In genomic region chr2:99608861-99609260, GRCh38 we compare ENCODE assay signal across 29 cellular contexts.
"Had no signal": no experiment of that assay in that cellular context is flagged by ENCODE, and none has a peak within 500 bp of the region (broad histone marks: within the 10 kb centered on the region; RNA-seq: fewer than 3 reads in every experiment).

No MANE protein-coding gene starts in this region.

- H3K9me3 Mint-ChIP-seq: activated CD4-positive, alpha-beta memory T cell treated with anti-CD3 and anti-CD28 coated beads, Interleukin-2, amount 10 ng/mL, durations not matched to agents 7 days and 5 days; activated naive CD8-positive, alpha-beta T cell treated with anti-CD3 and anti-CD28 coated beads for 36 hours had no signal

- DNase-seq: activated CD4-positive, alpha-beta memory T cell treated with anti-CD3 and anti-CD28 coated beads, Interleukin-2, amount 10 ng/mL, durations not matched to agents 7 days and 5 days; activated CD4-positive, alpha-beta T cell treated with anti-CD3 and anti-CD28 coated beads for 1 hour; activated CD4-positive, alpha-beta T cell treated with anti-CD3 and anti-CD28 coated beads for 48 hours; activated CD4-positive, CD25-positive, alpha-beta regulatory T cell; activated CD8-positive, alpha-beta memory T cell treated with anti-CD3 and anti-CD28 coated beads for 24 hours; activated CD8-positive, alpha-beta memory T cell treated with anti-CD3 and anti-CD28 coated beads, Interleukin-2, amount 10 ng/mL, durations not matched to agents 7 days and 5 days; activated CD8-positive, alpha-beta memory T cell treated with anti-CD3 and anti-CD28 coated beads, Interleukin-2, amount 50 U/mL, for 48 hours; activated effector memory CD4-positive, alpha-beta T cell treated with anti-CD3 and anti-CD28 coated beads, Interleukin-2, amount 50 U/mL, for 16 hours; activated naive CD4-positive, alpha-beta T cell; activated naive CD4-positive, alpha-beta T cell treated with anti-CD3 and anti-CD28 coated beads, Interleukin-2, amount 50 U/mL, for 16 hours; activated naive CD8-positive, alpha-beta T cell treated with anti-CD3 and anti-CD28 coated beads for 36 hours; activated T-cell treated with anti-CD3 and anti-CD28 coated beads, Interleukin-2, amount 50 U/mL, for 48 hours; amygdala; Karpas-422; NCI-H1048; NCI-H1105 treated with DMSO at 0.1 percent for 48 hours; NCI-H1436 treated with DMSO at 0.1 percent for 48 hours; NCI-H1694 treated with DMSO at 0.1 percent for 48 hours; NCI-H2029; NCI-H524 treated with DMSO at 0.1 percent for 48 hours; NK-92 treated with Interleukin-12 subunit alpha and Interleukin-12 subunit beta, amount 100 ng/mL, for 24 hours; OCI-M1; Right ventricle myocardium superior; T-helper 1 cell; T-helper 2 cell; T-helper 9 cell had no signal

- H3K4me1 Mint-ChIP-seq: activated CD4-positive, alpha-beta memory T cell treated with anti-CD3 and anti-CD28 coated beads, Interleukin-2, amount 10 ng/mL, durations not matched to agents 7 days and 5 days; activated CD8-positive, alpha-beta memory T cell treated with anti-CD3 and anti-CD28 coated beads, Interleukin-2, amount 10 ng/mL, durations not matched to agents 7 days and 5 days; activated naive CD8-positive, alpha-beta T cell treated with anti-CD3 and anti-CD28 coated beads for 36 hours had no signal

- H3K27ac ChIP-seq: ascending aorta, cardiac muscle cell, VCaP had no signal

- H3K4me3 Mint-ChIP-seq: activated CD4-positive, alpha-beta memory T cell treated with anti-CD3 and anti-CD28 coated beads, Interleukin-2, amount 10 ng/mL, durations not matched to agents 7 days and 5 days; activated CD8-positive, alpha-beta memory T cell treated with anti-CD3 and anti-CD28 coated beads, Interleukin-2, amount 10 ng/mL, durations not matched to agents 7 days and 5 days; activated naive CD8-positive, alpha-beta T cell treated with anti-CD3 and anti-CD28 coated beads for 36 hours had no signal

- H3K9me3 ChIP-seq: ascending aorta had no signal

- H3K36me3 ChIP-seq: ascending aorta, cardiac muscle cell had no signal

- ATAC-seq: activated CD8-positive, alpha-beta memory T cell treated with anti-CD3 and anti-CD28 coated beads, Interleukin-2, amount 10 ng/mL, durations not matched to agents 7 days and 5 days had no signal

- H3K27me3 ChIP-seq: ascending aorta, cardiac muscle cell had no signal

- H3K27me3 Mint-ChIP-seq: activated naive CD8-positive, alpha-beta T cell treated with anti-CD3 and anti-CD28 coated beads for 36 hours had no signal

- H3K36me3 Mint-ChIP-seq: activated CD8-positive, alpha-beta memory T cell treated with anti-CD3 and anti-CD28 coated beads, Interleukin-2, amount 10 ng/mL, durations not matched to agents 7 days and 5 days; activated naive CD8-positive, alpha-beta T cell treated with anti-CD3 and anti-CD28 coated beads for 36 hours had no signal

- H3K27ac Mint-ChIP-seq: activated CD4-positive, alpha-beta memory T cell treated with anti-CD3 and anti-CD28 coated beads, Interleukin-2, amount 10 ng/mL, durations not matched to agents 7 days and 5 days; activated CD8-positive, alpha-beta memory T cell treated with anti-CD3 and anti-CD28 coated beads, Interleukin-2, amount 10 ng/mL, durations not matched to agents 7 days and 5 days; activated naive CD8-positive, alpha-beta T cell treated with anti-CD3 and anti-CD28 coated beads for 36 hours had no signal

- H3K4me3 ChIP-seq: ascending aorta, cardiac muscle cell had no signal
